ENCODE assay signal across 1 cellular context in the genomic region with DNA sequence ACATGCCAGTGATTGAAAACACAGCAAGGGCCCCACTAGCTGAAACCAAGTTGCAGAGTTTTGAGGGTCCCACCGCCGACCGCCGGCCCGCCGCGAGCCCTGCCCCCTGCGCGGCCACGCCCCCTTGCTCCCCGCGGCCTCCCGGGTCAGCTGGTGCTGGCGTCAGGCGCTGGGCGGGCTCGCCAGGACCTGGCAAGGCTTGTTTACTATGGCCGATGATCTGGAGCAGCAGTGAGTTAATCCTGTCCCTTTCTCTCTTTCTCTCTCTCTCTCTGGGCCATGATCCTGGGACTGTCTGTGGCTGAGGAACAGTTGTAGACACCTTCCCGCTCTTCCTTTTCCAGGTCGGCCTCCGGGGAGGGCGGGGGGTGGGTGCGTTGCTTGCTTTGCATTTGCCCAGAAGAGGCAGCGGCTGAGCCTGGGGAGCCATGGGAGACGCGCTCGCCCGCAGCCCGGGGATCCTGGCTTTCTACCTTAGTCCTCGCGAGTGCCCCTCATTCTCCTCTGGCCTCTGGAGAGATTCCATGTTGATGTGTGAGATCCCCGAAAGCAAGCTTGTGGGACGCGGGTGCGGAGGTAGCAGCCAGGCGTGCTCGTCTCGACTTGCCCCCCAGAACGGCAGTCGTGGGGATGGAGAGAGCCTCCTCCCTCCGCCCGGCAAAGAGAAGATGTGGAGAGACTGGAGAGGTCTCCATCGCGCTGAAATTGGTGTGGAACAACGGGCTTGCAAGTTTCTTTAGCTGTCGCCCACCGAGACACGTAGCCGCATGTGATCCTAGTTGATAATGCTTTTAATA.
TF ChIP-seq lines count a peak whose summit lies in the region.

A gene with protein sequence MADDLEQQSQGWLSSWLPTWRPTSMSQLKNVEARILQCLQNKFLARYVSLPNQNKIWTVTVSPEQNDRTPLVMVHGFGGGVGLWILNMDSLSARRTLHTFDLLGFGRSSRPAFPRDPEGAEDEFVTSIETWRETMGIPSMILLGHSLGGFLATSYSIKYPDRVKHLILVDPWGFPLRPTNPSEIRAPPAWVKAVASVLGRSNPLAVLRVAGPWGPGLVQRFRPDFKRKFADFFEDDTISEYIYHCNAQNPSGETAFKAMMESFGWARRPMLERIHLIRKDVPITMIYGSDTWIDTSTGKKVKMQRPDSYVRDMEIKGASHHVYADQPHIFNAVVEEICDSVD (plus strand): TSS at position 202 of the 797 bp plus-strand sequence. CDS start 7 bp downstream, at position 209.

TF ChIP-seq in HepG2, 621 proteins besides CTCF, POLR2A, EP300 and RAD21 (continued from another document and continues in another):
- TF ChIP-seq YY1 (IDR thresholded peaks at IDR 0.05; ENCODE audit: insufficient read depth, insufficient replicate concordance, low read depth, low read length) = peak; percentile 87
- peak; percentile 90 for TF ChIP-seq ZMYM4 (CRISPR knock-in tag; IDR thresholded peaks at IDR 0.05)
- no peak for TF ChIP-seq PHB2 (IDR thresholded peaks at IDR 0.05; ENCODE audit: partially characterized antibody)
- TF ChIP-seq ZSCAN12 (CRISPR knock-in tag; IDR thresholded peaks at IDR 0.05) = peak; percentile 60; the same call in 1 of the 2 replicates
- TF ChIP-seq ZNF672 (CRISPR knock-in tag; IDR thresholded peaks at IDR 0.05) = no peak
- 0 out of 2 replicates have a peak, but pooled peaks have one; percentile 32 for TF ChIP-seq FIP1L1 (IDR thresholded peaks at IDR 0.05; ENCODE audit: borderline replicate concordance, insufficient read depth, low read depth, low read length)
- no peak for TF ChIP-seq PCBP2 (optimal IDR thresholded peaks at IDR 0.05; ENCODE audit: low read depth, low read length, poor library complexity, severe bottlenecking)
- TF ChIP-seq POGZ (CRISPR knock-in tag; IDR thresholded peaks at IDR 0.05) = peak; percentile 58
- peak; percentile 79 for TF ChIP-seq HES4 (CRISPR knock-in tag; IDR thresholded peaks at IDR 0.05; ENCODE audit: borderline replicate concordance)
- no peak for TF ChIP-seq TERF1 (CRISPR knock-in tag; IDR thresholded peaks at IDR 0.05)
- TF ChIP-seq, protein P1, sequence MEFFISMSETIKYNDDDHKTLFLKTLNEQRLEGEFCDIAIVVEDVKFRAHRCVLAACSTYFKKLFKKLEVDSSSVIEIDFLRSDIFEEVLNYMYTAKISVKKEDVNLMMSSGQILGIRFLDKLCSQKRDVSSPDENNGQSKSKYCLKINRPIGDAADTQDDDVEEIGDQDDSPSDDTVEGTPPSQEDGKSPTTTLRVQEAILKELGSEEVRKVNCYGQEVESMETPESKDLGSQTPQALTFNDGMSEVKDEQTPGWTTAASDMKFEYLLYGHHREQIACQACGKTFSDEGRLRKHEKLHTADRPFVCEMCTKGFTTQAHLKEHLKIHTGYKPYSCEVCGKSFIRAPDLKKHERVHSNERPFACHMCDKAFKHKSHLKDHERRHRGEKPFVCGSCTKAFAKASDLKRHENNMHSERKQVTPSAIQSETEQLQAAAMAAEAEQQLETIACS (CRISPR knock-in tag; IDR thresholded peaks at IDR 0.05) = no peak
- 0 out of 2 replicates have a peak, but pooled peaks have one; percentile 41 for TF ChIP-seq ZNF326 (CRISPR knock-in tag; IDR thresholded peaks at IDR 0.05; ENCODE audit: borderline replicate concordance)
- TF ChIP-seq IRF9 (CRISPR knock-in tag; IDR thresholded peaks at IDR 0.05; ENCODE audit: borderline replicate concordance) = peak; percentile 78; the same call in 1 of the 2 replicates
- no peak for TF ChIP-seq ZNF432 (CRISPR knock-in tag; IDR thresholded peaks at IDR 0.05; ENCODE audit: borderline replicate concordance)
- TF ChIP-seq ZNF10 (CRISPR knock-in tag; IDR thresholded peaks at IDR 0.05; ENCODE audit: borderline replicate concordance, low read depth) = no peak
- no peak for TF ChIP-seq PLRG1 (conservative IDR thresholded peaks at IDR 0.05)
- TF ChIP-seq ZNF710 (CRISPR knock-in tag; IDR thresholded peaks at IDR 0.05; ENCODE audit: borderline replicate concordance) = peak; percentile 25; the same call in 1 of the 2 replicates
- TF ChIP-seq ZNF282 (IDR thresholded peaks at IDR 0.05; ENCODE audit: partially characterized antibody) = no peak
- peak; percentile 10; the same call in 1 of the 2 replicates for TF ChIP-seq ZNF652 (CRISPR knock-in tag; IDR thresholded peaks at IDR 0.05; ENCODE audit: borderline replicate concordance, low read depth)
- 0 out of 2 replicates have a peak, but pooled peaks have one; percentile 67 for TF ChIP-seq PRDM15 (CRISPR knock-in tag; IDR thresholded peaks at IDR 0.05)
- TF ChIP-seq ARNTL (CRISPR knock-in tag; IDR thresholded peaks at IDR 0.05) = no peak; the same call in 1 of the 2 replicates
- TF ChIP-seq HNRNPH1 (optimal IDR thresholded peaks at IDR 0.05; ENCODE audit: low read depth, low read length) = peak; percentile 56
- TF ChIP-seq ZNF589 (CRISPR knock-in tag; conservative IDR thresholded peaks at IDR 0.05) = peak; percentile 53
- TF ChIP-seq MIXL1 (CRISPR knock-in tag; IDR thresholded peaks at IDR 0.05) = peak; percentile 47
- no peak for TF ChIP-seq ATM (IDR thresholded peaks at IDR 0.05; ENCODE audit: borderline replicate concordance)
- TF ChIP-seq ZNF761 (CRISPR knock-in tag; conservative IDR thresholded peaks at IDR 0.05) = peak; percentile 96
- TF ChIP-seq SNAPC5 (CRISPR knock-in tag; IDR thresholded peaks at IDR 0.05; ENCODE audit: borderline replicate concordance) = peak; percentile 5; the same call in 1 of the 2 replicates
- TF ChIP-seq, protein P2, sequence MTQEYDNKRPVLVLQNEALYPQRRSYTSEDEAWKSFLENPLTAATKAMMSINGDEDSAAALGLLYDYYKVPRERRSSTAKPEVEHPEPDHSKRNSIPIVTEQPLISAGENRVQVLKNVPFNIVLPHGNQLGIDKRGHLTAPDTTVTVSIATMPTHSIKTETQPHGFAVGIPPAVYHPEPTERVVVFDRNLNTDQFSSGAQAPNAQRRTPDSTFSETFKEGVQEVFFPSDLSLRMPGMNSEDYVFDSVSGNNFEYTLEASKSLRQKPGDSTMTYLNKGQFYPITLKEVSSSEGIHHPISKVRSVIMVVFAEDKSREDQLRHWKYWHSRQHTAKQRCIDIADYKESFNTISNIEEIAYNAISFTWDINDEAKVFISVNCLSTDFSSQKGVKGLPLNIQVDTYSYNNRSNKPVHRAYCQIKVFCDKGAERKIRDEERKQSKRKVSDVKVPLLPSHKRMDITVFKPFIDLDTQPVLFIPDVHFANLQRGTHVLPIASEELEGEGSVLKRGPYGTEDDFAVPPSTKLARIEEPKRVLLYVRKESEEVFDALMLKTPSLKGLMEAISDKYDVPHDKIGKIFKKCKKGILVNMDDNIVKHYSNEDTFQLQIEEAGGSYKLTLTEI (CRISPR knock-in tag; conservative IDR thresholded peaks at IDR 0.05) = no peak
- TF ChIP-seq, protein P3, sequence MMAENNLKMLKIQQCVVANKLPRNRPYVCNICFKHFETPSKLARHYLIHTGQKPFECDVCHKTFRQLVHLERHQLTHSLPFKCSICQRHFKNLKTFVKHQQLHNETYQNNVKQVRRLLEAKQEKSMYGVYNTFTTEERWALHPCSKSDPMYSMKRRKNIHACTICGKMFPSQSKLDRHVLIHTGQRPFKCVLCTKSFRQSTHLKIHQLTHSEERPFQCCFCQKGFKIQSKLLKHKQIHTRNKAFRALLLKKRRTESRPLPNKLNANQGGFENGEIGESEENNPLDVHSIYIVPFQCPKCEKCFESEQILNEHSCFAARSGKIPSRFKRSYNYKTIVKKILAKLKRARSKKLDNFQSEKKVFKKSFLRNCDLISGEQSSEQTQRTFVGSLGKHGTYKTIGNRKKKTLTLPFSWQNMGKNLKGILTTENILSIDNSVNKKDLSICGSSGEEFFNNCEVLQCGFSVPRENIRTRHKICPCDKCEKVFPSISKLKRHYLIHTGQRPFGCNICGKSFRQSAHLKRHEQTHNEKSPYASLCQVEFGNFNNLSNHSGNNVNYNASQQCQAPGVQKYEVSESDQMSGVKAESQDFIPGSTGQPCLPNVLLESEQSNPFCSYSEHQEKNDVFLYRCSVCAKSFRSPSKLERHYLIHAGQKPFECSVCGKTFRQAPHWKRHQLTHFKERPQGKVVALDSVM (CRISPR knock-in tag; IDR thresholded peaks at IDR 0.05) = 0 out of 2 replicates have a peak, but pooled peaks have one; percentile 49
